ENCODE assay signal across 14 cellular contexts in the genomic region with DNA sequence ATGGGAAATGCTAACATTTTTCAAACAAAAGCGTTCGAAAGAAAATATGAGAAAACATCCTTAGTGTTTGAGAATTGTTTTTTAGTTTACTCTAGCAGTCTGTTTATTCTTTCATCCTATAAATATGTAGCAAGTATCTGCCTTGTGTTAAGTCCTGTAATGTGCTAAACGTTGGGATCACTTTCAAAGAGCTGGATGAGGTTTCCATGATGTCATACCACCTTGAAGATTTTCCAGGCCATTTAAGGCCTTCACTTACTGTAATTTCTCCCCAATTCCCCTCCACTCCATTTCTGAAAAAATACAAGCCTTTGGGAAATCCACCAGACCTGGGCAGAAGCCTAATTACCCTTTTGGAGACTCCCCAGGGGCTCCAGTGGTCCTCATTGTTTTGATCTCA. TPM values are rescaled to one million over a fixed set of nuclear protein-coding genes. Genes with fewer than 3 reads are reported as not detected.
A peak's percentile ranks its signal among the peaks of the same experiment; 100 is the strongest.
DNase-seq lines count a peak whose midpoint lies in the region; ATAC-seq and TF ChIP-seq lines count a peak whose summit lies in the region.
"Had no signal": no experiment of that assay in that cellular context is flagged by ENCODE, and none has a peak within 500 bp of the region (broad histone marks: within the 10 kb centered on the region; RNA-seq: fewer than 3 reads in every experiment).

No MANE protein-coding gene starts in this region.

- ATAC-seq in Panc1 = no peak
- ATAC-seq in mucosa of descending colon = no peak
- ATAC-seq: right cardiac atrium had no signal

- no peaks in the 10 kb centered on the region for H3K9me3 ChIP-seq in Panc1 (ENCODE audit: control insufficient read depth, insufficient read depth, low read depth, low read length)
- no peaks in the 10 kb centered on the region for H3K9me3 ChIP-seq in mucosa of descending colon
- H3K9me3 ChIP-seq: Caco-2 had no signal

- H3K36me3 ChIP-seq in Panc1 (ENCODE audit: control insufficient read depth, insufficient read depth, low read length) (no peaks in the 10 kb centered on the region), mucosa of descending colon (ENCODE audit: low read depth) (no peaks in the 10 kb centered on the region)

- H3K4me3 Mint-ChIP-seq in T-helper 2 cell treated with Interferon-gamma antibody and Interleukin-4, amounts not matched to agents 5 μg/mL and 100 μg/mL, for 36 hours = no peak overlapping the region

- H3K27ac ChIP-seq in Panc1 (ENCODE audit: low read length) = peak overlapping the region; percentile 67

- intact Hi-C loops in Panc1 (cut with micrococcal nuclease; ENCODE audit: unreplicated experiment) (no loop called here), mucosa of descending colon (cut with DNase I, micrococcal nuclease) (no loop called here)

- TF ChIP-seq CTCF in Panc1 (IDR thresholded peaks at IDR 0.05) (no peak), fibroblast of mammary gland (conservative IDR thresholded peaks at IDR 0.05; ENCODE audit: control insufficient read depth, insufficient read depth, low read depth, low read length) (no peak), GM13977 (IDR thresholded peaks at IDR 0.05; ENCODE audit: extremely low read depth, insufficient read depth, missing control alignments) (no peak), mucosa of descending colon (IDR thresholded peaks at IDR 0.05) (no peak)

- POLR2A ChIA-PET in Panc1 (lab: Charles Lee) = interaction anchor here (0.6 kb wide), 2 partner anchors 12 to 13 kb away, joined by 3 to 16 read pairs; no protein-coding TSS in a partner anchor

- in situ Hi-C loops in Panc1 (cut with HindIII; ENCODE audit: low pct_unique_long_range_greater_than_20kb, low sequenced_read_pairs) = no loop called here
- in situ Hi-C loops in GM13977 (cut with MboI; ENCODE audit: low pct_unique_long_range_greater_than_20kb, low sequenced_read_pairs, unreplicated experiment) = no loop called here

- H3K4me1 ChIP-seq in Panc1 (ENCODE audit: control insufficient read depth, insufficient read depth, low read length) (peaks cover 33% of the 10 kb centered on the region), mucosa of descending colon (ENCODE audit: low read depth) (no peaks in the 10 kb centered on the region)
- H3K4me1 ChIP-seq: Caco-2 had no signal

- peaks cover 20% of the 10 kb centered on the region for H3K9me3 Mint-ChIP-seq in T-helper 2 cell treated with Interferon-gamma antibody and Interleukin-4, amounts not matched to agents 5 μg/mL and 100 μg/mL, for 36 hours

- H3K4me1 Mint-ChIP-seq in T-helper 2 cell treated with Interferon-gamma antibody and Interleukin-4, amounts not matched to agents 5 μg/mL and 100 μg/mL, for 36 hours (ENCODE audit: low read depth) = peaks cover 20% of the 10 kb centered on the region

- CTCF ChIA-PET in Panc1 (lab: Charles Lee) = no interaction called here

- BruUV-seq in Panc1 (replicated peaks; lab: Mats Ljungman, UMichigan) = no TSS peak

- H3K4me3 ChIP-seq in Panc1 (ENCODE audit: low read depth in 2 of 2, low read length in 2 of 2) (no peak overlapping the region), fibroblast of mammary gland (ENCODE audit: control insufficient read depth, low read depth, low read length) (no peak overlapping the region), mucosa of descending colon (no peak overlapping the region)

- H3K27me3 Mint-ChIP-seq in T-helper 2 cell treated with Interferon-gamma antibody and Interleukin-4, amounts not matched to agents 5 μg/mL and 100 μg/mL, for 36 hours (ENCODE audit: low read depth) = no peaks in the 10 kb centered on the region

- peak overlapping the region; percentile 17 for H3K27ac Mint-ChIP-seq in T-helper 2 cell treated with Interferon-gamma antibody and Interleukin-4, amounts not matched to agents 5 μg/mL and 100 μg/mL, for 36 hours

- peaks cover 4% of the 10 kb centered on the region for H3K36me3 Mint-ChIP-seq in T-helper 2 cell treated with Interferon-gamma antibody and Interleukin-4, amounts not matched to agents 5 μg/mL and 100 μg/mL, for 36 hours (ENCODE audit: low read depth)

- H3K27me3 ChIP-seq in Panc1 (ENCODE audit: control insufficient read depth, insufficient read depth, low read length) = no peaks in the 10 kb centered on the region

- no peak for DNase-seq in T-helper 2 cell treated with Interferon-gamma antibody and Interleukin-4, amounts not matched to agents 5 μg/mL and 100 μg/mL, for 36 hours (ENCODE audit: low spot score)
- DNase-seq in T-helper 2 cell = no peak
- no peak for DNase-seq in Panc1 (ENCODE audit: low read depth, low spot score)
- DNase-seq in fibroblast of mammary gland (ENCODE audit: low read depth) = peak; percentile 66
- DNase-seq in stromal cell of bone marrow (ENCODE audit: low read depth) = peak; percentile 56
- DNase-seq in GM13977 (ENCODE audit: low spot score) = no peak
- no peak for DNase-seq in NCI-H526 (lab: John Stamatoyannopoulos, UW)
- DNase-seq in mucosa of descending colon = no peak
- DNase-seq: 8988T; activated CD4-positive, alpha-beta T cell treated with anti-CD3 and anti-CD28 coated beads, Interleukin-2, amount 50 U/mL, for 48 hours; activated naive CD4-positive, alpha-beta T cell treated with anti-CD3 and anti-CD28 coated beads, Interleukin-2, amount 50 U/mL, for 16 hours; Caco-2; OCI-M1; right cardiac atrium had no signal

RNA-seq across cellular contexts. Expression of a gene that starts 24.2 kb away (rescaled TPM):
- total RNA-seq in Panc1 (2021; ENCODE audit: unreplicated experiment) = 47.7 TPM
- 35.4 TPM for polyA plus RNA-seq in Panc1 (2012; ENCODE audit: insufficient read length)
- 10 to 100 TPM; 15.9 to 25.4 (median 23.3) TPM for total RNA-seq in mucosa of descending colon

Comparison
In these comparisons a context has a peak if more than half of its experiments do, and no peak if none do; other contexts are left out.
1. DNase-seq: peak in fibroblast of mammary gland (single experiment) and stromal cell of bone marrow (single experiment); none in T-helper 2 cell treated with Interferon-gamma antibody and Interleukin-4, amounts not matched to agents 5 μg/mL and 100 μg/mL, for 36 hours (single experiment), T-helper 2 cell (0 of 5), Panc1 (single experiment), GM13977 (single experiment), NCI-H526 (0 of 2) and mucosa of descending colon (0 of 3).